8 cellular contexts compared by ENCODE assay signal in the genomic region with DNA sequence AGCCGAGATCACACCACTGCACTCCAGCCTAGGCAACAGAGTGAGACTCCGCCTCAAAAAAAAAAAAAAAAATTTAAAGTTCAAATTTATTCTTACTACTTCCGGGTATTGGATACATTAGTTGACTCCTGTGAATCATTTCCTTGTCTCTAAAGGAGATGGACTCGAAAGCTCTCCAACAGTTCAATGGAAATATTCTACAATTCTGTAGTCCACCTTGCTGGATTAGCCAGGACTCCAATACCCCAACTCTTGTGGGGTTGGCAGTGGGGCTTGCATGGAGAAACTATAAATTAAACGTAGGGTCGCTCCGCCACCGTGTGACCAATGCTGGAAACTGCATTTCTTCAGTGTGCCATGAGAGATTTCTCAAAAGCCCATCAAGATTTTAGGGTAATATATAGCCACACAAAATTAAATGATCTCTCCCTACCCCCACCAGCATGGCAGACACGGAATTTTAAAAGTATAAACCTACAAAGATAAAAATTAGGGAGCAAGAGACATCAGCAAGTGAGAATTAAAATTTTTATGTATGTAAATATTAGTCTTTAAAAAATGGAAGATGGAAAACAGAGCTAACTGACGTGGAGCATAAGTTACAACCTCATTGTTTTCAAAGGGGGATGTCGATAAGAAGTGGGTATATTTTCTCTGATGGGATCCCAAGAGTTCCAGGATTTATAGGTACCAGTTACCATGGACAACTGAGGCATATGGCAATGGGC. TPM values are rescaled to one million over a fixed set of nuclear protein-coding genes. Genes with fewer than 3 reads are reported as not detected.
A peak's percentile ranks its signal among the peaks of the same experiment; 100 is the strongest.
DNase-seq lines count a peak whose midpoint lies in the region; ATAC-seq and TF ChIP-seq lines count a peak whose summit lies in the region.

No MANE protein-coding gene starts in this region.

- no peaks in the 10 kb centered on the region for H3K79me2 ChIP-seq in OCI-LY1 (ENCODE audit: insufficient read depth, low read length)

- H2AFZ ChIP-seq in OCI-LY1 (ENCODE audit: low read length): no peak overlapping the region

- H3K9me3 ChIP-seq in CD4-positive, CD25-positive, alpha-beta regulatory T cell (ENCODE audit: control insufficient read depth in 2 of 2, low read length in 2 of 2): no peaks in the 10 kb centered on the region
- H3K9me3 ChIP-seq in OCI-LY1 (ENCODE audit: low read length): no peaks in the 10 kb centered on the region

- H3K36me3 ChIP-seq in CD4-positive, CD25-positive, alpha-beta regulatory T cell (ENCODE audit: control insufficient read depth, insufficient read depth, low read length): no peaks in the 10 kb centered on the region
- H3K36me3 ChIP-seq in OCI-LY1 (ENCODE audit: insufficient read depth, low read length): no peaks in the 10 kb centered on the region

- no peak overlapping the region for H3K27ac Mint-ChIP-seq in CD4-positive, CD25-positive, alpha-beta regulatory T cell
- no peak overlapping the region for H3K27ac Mint-ChIP-seq in HFFc6
- no peak overlapping the region for H3K27ac Mint-ChIP-seq in nephron progenitor cell

- peaks cover 0 to 2% (median 0%) of the 10 kb centered on the region in 7 donors for H3K9me3 Mint-ChIP-seq in CD4-positive, CD25-positive, alpha-beta regulatory T cell
- no peaks in the 10 kb centered on the region for H3K9me3 Mint-ChIP-seq in HFFc6
- H3K9me3 Mint-ChIP-seq in nephron progenitor cell: no peaks in the 10 kb centered on the region

- H3K9me2 ChIP-seq in OCI-LY1 (ENCODE audit: low read depth, low read length): no peaks in the 10 kb centered on the region

- peak; percentile 87 for TF ChIP-seq CTCF in HFFc6 (IDR thresholded peaks at IDR 0.05)
- TF ChIP-seq CTCF in OCI-LY1 (IDR thresholded peaks at IDR 0.05; ENCODE audit: low read length): peak; percentile 93
- peak; percentile 80 for TF ChIP-seq CTCF in fibroblast of mammary gland (conservative IDR thresholded peaks at IDR 0.05; ENCODE audit: control insufficient read depth, insufficient read depth, low read depth, low read length)
- peak; percentile 70 for TF ChIP-seq CTCF in nephron progenitor cell (IDR thresholded peaks at IDR 0.05)

- peak; percentile 36 to 75 (median 65) for DNase-seq in CD4-positive, CD25-positive, alpha-beta regulatory T cell
- DNase-seq in HFFc6 (peak; percentile 28), fibroblast of mammary gland (ENCODE audit: low read depth) (peak; percentile 65), nephron progenitor cell (peak; percentile 66)
- DNase-seq in activated T-cell treated with anti-CD3 and anti-CD28 coated beads, Interleukin-2, amount 50 U/mL, for 1 hour: peak; percentile 65
- peak; percentile 67 for DNase-seq in stimulated activated naive CD8-positive, alpha-beta T cell treated with anti-CD3 and anti-CD28 coated beads, Interleukin-15, Interleukin-2, amounts not matched to agents 100 U/mL and 50 U/mL, for 24 hours

- H3K27ac ChIP-seq in CD4-positive, CD25-positive, alpha-beta regulatory T cell (ENCODE audit: insufficient read depth, low read length, poor library complexity, severe bottlenecking): no peak overlapping the region
- H3K27ac ChIP-seq in OCI-LY1 (ENCODE audit: low read depth, low read length, poor library complexity, severe bottlenecking): no peak overlapping the region

- ATAC-seq in CD4-positive, CD25-positive, alpha-beta regulatory T cell (ENCODE audit: low read depth in 2 of 2): peak; percentile 59 to 62
- no peak for ATAC-seq in stimulated activated naive CD8-positive, alpha-beta T cell treated with anti-CD3 and anti-CD28 coated beads, Interleukin-15, Interleukin-2, amounts not matched to agents 100 U/mL and 50 U/mL, for 24 hours
- ATAC-seq in HG02763 (IDR thresholded peaks at IDR 0.05; ENCODE audit: unreplicated experiment): no peak

- H3K4me1 Mint-ChIP-seq in CD4-positive, CD25-positive, alpha-beta regulatory T cell: peaks cover 0 to 5% (median 0%) of the 10 kb centered on the region in 4 donors
- peaks cover 6% of the 10 kb centered on the region; the same call in 1 of the 2 replicates for H3K4me1 Mint-ChIP-seq in HFFc6 (ENCODE audit: low read depth)
- peaks cover 2% of the 10 kb centered on the region for H3K4me1 Mint-ChIP-seq in nephron progenitor cell

- no peak overlapping the region for H3K4me3 Mint-ChIP-seq in CD4-positive, CD25-positive, alpha-beta regulatory T cell
- H3K4me3 Mint-ChIP-seq in HFFc6 (no peak overlapping the region), nephron progenitor cell (no peak overlapping the region)

- no peak overlapping the region for H3K9ac ChIP-seq in OCI-LY1 (ENCODE audit: low read length)

- no peak overlapping the region for H3K4me3 ChIP-seq in CD4-positive, CD25-positive, alpha-beta regulatory T cell (ENCODE audit: low read depth, low read length)
- H3K4me3 ChIP-seq in OCI-LY1 (ENCODE audit: low read depth, low read length, poor library complexity, severe bottlenecking): no peak overlapping the region
- no peak overlapping the region for H3K4me3 ChIP-seq in fibroblast of mammary gland (ENCODE audit: control insufficient read depth, low read depth, low read length)

- peaks cover under 1% of the 10 kb centered on the region for H3K27me3 ChIP-seq in CD4-positive, CD25-positive, alpha-beta regulatory T cell (ENCODE audit: control insufficient read depth, insufficient read depth, low read length)
- H3K27me3 ChIP-seq in OCI-LY1 (ENCODE audit: insufficient read depth, low read length): no peaks in the 10 kb centered on the region

- no peaks in the 10 kb centered on the region for H3K4me1 ChIP-seq in CD4-positive, CD25-positive, alpha-beta regulatory T cell (ENCODE audit: control insufficient read depth, insufficient read depth, low read length, poor library complexity, severe bottlenecking)
- H3K4me1 ChIP-seq in OCI-LY1 (ENCODE audit: insufficient read depth, low read length, severe bottlenecking): peaks cover 5% of the 10 kb centered on the region

- peak overlapping the region; percentile 37; the same call in 1 of the 2 replicates for H3K4me2 ChIP-seq in OCI-LY1 (ENCODE audit: low read length)

- peaks cover 14% of the 10 kb centered on the region for H3K27me3 Mint-ChIP-seq in CD4-positive, CD25-positive, alpha-beta regulatory T cell
- H3K27me3 Mint-ChIP-seq in HFFc6 (ENCODE audit: insufficient read depth) (peaks cover 2% of the 10 kb centered on the region; the same call in 1 of the 2 replicates), nephron progenitor cell (ENCODE audit: low read depth, poor library complexity) (peaks cover 17% of the 10 kb centered on the region)

- H3K36me3 Mint-ChIP-seq in CD4-positive, CD25-positive, alpha-beta regulatory T cell: no peaks in the 10 kb centered on the region
- no peaks in the 10 kb centered on the region for H3K36me3 Mint-ChIP-seq in HFFc6 (ENCODE audit: low read depth)
- H3K36me3 Mint-ChIP-seq in nephron progenitor cell (ENCODE audit: low read depth): no peaks in the 10 kb centered on the region

- no peaks in the 10 kb centered on the region for H3F3A ChIP-seq in OCI-LY1 (ENCODE audit: insufficient read depth, low read length)

- no peaks in the 10 kb centered on the region for H4K20me1 ChIP-seq in OCI-LY1 (ENCODE audit: insufficient read depth, low read length)

RNA-seq across cellular contexts. Expression of a gene that starts 27.8 kb away (rescaled TPM):
- total RNA-seq in CD4-positive, CD25-positive, alpha-beta regulatory T cell: 4.0 TPM
- polyA plus RNA-seq in CD4-positive, CD25-positive, alpha-beta regulatory T cell: 1 to 10 TPM in 3 of 4 donors, under 1 TPM in 1; 0.77 to 1.7 (median 1.2) TPM
- total RNA-seq in HFFc6 (2021; fragmentation: NEBNext Ultra II Directional; extraction: Animal tissue kit (Norgen Biotek cat#: 25700)): not detected

Comparison
In these comparisons a context has a peak if more than half of its experiments do, and no peak if none do; other contexts are left out.
1. ATAC-seq: peak in CD4-positive, CD25-positive, alpha-beta regulatory T cell (2 of 2); none in stimulated activated naive CD8-positive, alpha-beta T cell treated with anti-CD3 and anti-CD28 coated beads, Interleukin-15, Interleukin-2, amounts not matched to agents 100 U/mL and 50 U/mL, for 24 hours (single experiment) and HG02763 (single experiment).
2. Peak in every context shown above with its lines, with median percentiles within 50 percentile points of each other: DNase-seq and CTCF ChIP-seq.